Comparison of ENCODE assay signal across 2 cellular contexts in the genomic region with DNA sequence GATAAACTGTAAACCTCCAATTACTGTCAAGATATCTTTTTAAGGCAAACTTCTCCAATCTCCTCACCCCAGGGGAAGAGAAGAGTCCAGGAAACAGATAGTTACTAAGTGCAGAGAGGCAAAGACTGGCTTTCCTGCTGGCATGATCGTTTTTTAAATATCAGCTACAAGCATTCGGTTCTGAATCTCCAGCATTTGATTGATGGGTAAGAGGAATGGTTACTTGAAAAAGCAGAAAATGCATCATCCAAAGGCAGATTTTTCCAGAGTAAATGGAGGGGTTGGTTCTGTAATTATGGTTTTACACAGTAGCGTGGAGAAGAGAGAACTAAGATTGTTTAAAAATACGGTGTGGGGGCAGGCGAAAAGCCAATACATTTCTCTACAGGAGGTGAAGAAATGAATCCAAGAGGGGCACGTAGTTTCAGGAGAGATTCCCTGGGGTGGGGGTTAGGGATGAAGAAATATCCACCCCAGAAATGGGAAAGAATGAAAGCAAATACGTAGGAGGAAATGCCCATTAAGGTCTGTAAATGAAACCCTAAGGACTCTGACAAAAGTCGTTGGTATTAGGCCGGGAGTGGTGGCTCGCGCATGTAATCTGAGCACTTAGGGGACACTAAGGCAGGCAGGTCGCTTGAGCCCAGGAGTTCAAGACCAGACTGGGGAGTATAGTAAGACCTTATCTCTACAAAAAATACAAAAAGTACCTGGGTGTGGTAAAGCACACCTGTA.
TF ChIP-seq lines count a peak whose summit lies in the region.

No MANE protein-coding gene starts in this region.

TF ChIP-seq in HCT116, 20 proteins besides CTCF, POLR2A, EP300 and RAD21 (continued from another document):
- TF ChIP-seq, protein P1, sequence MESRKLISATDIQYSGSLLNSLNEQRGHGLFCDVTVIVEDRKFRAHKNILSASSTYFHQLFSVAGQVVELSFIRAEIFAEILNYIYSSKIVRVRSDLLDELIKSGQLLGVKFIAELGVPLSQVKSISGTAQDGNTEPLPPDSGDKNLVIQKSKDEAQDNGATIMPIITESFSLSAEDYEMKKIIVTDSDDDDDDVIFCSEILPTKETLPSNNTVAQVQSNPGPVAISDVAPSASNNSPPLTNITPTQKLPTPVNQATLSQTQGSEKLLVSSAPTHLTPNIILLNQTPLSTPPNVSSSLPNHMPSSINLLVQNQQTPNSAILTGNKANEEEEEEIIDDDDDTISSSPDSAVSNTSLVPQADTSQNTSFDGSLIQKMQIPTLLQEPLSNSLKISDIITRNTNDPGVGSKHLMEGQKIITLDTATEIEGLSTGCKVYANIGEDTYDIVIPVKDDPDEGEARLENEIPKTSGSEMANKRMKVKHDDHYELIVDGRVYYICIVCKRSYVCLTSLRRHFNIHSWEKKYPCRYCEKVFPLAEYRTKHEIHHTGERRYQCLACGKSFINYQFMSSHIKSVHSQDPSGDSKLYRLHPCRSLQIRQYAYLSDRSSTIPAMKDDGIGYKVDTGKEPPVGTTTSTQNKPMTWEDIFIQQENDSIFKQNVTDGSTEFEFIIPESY (IDR thresholded peaks at IDR 0.05; ENCODE audit: extremely low read depth, insufficient replicate concordance, low read length) = no peak
- TF ChIP-seq JUND (IDR thresholded peaks at IDR 0.05) (no peak), CEBPB (IDR thresholded peaks at IDR 0.05; ENCODE audit: low read depth) (no peak), ELF1 (IDR thresholded peaks at IDR 0.05; ENCODE audit: borderline replicate concordance, low read depth) (no peak), SIN3A (IDR thresholded peaks at IDR 0.05; ENCODE audit: low read depth) (no peak), ZFX (IDR thresholded peaks at IDR 0.05) (no peak), EZH2phosphoT487 (IDR thresholded peaks at IDR 0.05; ENCODE audit: borderline replicate concordance) (no peak), ZNF274 (IDR thresholded peaks at IDR 0.05; ENCODE audit: low read depth, low read length) (no peak), CBX3 (IDR thresholded peaks at IDR 0.05; ENCODE audit: low read depth) (no peak), SP1 (IDR thresholded peaks at IDR 0.05; ENCODE audit: low read depth) (no peak), POLR2AphosphoS5 (IDR thresholded peaks at IDR 0.05; ENCODE audit: low read depth, low read length) (no peak), TCF7L2 (IDR thresholded peaks at IDR 0.05; ENCODE audit: borderline replicate concordance, extremely low read depth, insufficient read depth, insufficient read length) (no peak), YY1 (IDR thresholded peaks at IDR 0.05; ENCODE audit: extremely low read depth, insufficient replicate concordance, low read depth, low read length) (no peak), EZH2 (IDR thresholded peaks at IDR 0.05) (no peak), FOSL1 (IDR thresholded peaks at IDR 0.05; ENCODE audit: low read depth) (no peak)
- TF ChIP-seq, protein P2, sequence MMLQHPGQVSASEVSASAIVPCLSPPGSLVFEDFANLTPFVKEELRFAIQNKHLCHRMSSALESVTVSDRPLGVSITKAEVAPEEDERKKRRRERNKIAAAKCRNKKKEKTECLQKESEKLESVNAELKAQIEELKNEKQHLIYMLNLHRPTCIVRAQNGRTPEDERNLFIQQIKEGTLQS (IDR thresholded peaks at IDR 0.05) = no peak
- TF ChIP-seq, protein P3, sequence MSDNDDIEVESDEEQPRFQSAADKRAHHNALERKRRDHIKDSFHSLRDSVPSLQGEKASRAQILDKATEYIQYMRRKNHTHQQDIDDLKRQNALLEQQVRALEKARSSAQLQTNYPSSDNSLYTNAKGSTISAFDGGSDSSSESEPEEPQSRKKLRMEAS (IDR thresholded peaks at IDR 0.05) = no peak
- TF ChIP-seq, protein P4, sequence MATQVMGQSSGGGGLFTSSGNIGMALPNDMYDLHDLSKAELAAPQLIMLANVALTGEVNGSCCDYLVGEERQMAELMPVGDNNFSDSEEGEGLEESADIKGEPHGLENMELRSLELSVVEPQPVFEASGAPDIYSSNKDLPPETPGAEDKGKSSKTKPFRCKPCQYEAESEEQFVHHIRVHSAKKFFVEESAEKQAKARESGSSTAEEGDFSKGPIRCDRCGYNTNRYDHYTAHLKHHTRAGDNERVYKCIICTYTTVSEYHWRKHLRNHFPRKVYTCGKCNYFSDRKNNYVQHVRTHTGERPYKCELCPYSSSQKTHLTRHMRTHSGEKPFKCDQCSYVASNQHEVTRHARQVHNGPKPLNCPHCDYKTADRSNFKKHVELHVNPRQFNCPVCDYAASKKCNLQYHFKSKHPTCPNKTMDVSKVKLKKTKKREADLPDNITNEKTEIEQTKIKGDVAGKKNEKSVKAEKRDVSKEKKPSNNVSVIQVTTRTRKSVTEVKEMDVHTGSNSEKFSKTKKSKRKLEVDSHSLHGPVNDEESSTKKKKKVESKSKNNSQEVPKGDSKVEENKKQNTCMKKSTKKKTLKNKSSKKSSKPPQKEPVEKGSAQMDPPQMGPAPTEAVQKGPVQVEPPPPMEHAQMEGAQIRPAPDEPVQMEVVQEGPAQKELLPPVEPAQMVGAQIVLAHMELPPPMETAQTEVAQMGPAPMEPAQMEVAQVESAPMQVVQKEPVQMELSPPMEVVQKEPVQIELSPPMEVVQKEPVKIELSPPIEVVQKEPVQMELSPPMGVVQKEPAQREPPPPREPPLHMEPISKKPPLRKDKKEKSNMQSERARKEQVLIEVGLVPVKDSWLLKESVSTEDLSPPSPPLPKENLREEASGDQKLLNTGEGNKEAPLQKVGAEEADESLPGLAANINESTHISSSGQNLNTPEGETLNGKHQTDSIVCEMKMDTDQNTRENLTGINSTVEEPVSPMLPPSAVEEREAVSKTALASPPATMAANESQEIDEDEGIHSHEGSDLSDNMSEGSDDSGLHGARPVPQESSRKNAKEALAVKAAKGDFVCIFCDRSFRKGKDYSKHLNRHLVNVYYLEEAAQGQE (IDR thresholded peaks at IDR 0.05; ENCODE audit: low read depth) = no peak

TF ChIP-seq in K562, 482 proteins besides CTCF, POLR2A, EP300 and RAD21 (continued from another document and continues in another):
- TF ChIP-seq, protein P5, sequence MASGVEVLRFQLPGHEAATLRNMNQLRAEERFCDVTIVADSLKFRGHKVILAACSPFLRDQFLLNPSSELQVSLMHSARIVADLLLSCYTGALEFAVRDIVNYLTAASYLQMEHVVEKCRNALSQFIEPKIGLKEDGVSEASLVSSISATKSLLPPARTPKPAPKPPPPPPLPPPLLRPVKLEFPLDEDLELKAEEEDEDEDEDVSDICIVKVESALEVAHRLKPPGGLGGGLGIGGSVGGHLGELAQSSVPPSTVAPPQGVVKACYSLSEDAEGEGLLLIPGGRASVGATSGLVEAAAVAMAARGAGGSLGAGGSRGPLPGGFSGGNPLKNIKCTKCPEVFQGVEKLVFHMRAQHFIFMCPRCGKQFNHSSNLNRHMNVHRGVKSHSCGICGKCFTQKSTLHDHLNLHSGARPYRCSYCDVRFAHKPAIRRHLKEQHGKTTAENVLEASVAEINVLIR (CRISPR knock-in tag; IDR thresholded peaks at IDR 0.05) = no peak
- no peak for TF ChIP-seq ARNT (IDR thresholded peaks at IDR 0.05)
- TF ChIP-seq, protein P6, sequence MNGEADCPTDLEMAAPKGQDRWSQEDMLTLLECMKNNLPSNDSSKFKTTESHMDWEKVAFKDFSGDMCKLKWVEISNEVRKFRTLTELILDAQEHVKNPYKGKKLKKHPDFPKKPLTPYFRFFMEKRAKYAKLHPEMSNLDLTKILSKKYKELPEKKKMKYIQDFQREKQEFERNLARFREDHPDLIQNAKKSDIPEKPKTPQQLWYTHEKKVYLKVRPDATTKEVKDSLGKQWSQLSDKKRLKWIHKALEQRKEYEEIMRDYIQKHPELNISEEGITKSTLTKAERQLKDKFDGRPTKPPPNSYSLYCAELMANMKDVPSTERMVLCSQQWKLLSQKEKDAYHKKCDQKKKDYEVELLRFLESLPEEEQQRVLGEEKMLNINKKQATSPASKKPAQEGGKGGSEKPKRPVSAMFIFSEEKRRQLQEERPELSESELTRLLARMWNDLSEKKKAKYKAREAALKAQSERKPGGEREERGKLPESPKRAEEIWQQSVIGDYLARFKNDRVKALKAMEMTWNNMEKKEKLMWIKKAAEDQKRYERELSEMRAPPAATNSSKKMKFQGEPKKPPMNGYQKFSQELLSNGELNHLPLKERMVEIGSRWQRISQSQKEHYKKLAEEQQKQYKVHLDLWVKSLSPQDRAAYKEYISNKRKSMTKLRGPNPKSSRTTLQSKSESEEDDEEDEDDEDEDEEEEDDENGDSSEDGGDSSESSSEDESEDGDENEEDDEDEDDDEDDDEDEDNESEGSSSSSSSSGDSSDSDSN (IDR thresholded peaks at IDR 0.05; ENCODE audit: borderline replicate concordance in 1 of 2, low read depth in 2 of 2, low read length in 2 of 2) = no peak
- TF ChIP-seq PHF20 (IDR thresholded peaks at IDR 0.05; ENCODE audit: partially characterized antibody) = peak; percentile 27
- no peak for TF ChIP-seq U2AF2 (optimal IDR thresholded peaks at IDR 0.05; ENCODE audit: low read depth, low read length)
- peak; percentile 72 to 77 for TF ChIP-seq NRF1 (conservative IDR thresholded peaks at IDR 0.05 in 1 of 2, IDR thresholded peaks at IDR 0.05 in 1 of 2)
- TF ChIP-seq, protein P7, sequence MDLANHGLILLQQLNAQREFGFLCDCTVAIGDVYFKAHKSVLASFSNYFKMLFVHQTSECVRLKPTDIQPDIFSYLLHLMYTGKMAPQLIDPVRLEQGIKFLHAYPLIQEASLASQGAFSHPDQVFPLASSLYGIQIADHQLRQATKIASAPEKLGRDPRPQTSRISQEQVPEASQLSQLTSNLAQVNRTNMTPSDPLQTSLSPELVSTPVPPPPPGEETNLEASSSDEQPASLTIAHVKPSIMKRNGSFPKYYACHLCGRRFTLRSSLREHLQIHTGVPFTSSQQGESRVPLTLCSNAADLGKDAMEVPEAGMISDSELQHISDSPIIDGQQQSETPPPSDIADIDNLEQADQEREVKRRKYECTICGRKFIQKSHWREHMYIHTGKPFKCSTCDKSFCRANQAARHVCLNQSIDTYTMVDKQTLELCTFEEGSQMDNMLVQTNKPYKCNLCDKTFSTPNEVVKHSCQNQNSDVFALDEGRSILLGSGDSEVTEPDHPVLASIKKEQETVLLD (IDR thresholded peaks at IDR 0.05) = 0 out of 2 replicates have a peak, but pooled peaks have one; percentile 40
- 0 out of 2 replicates have a peak, but pooled peaks have one; percentile 43 for TF ChIP-seq SMARCE1 (IDR thresholded peaks at IDR 0.05)
- TF ChIP-seq RBM15 (IDR thresholded peaks at IDR 0.05; ENCODE audit: insufficient read depth, low read length) = no peak
- no peak for TF ChIP-seq HMG20A (CRISPR knock-in tag; conservative IDR thresholded peaks at IDR 0.05)
- TF ChIP-seq MYNN (IDR thresholded peaks at IDR 0.05) = no peak
- TF ChIP-seq MYNN (CRISPR knock-in tag; IDR thresholded peaks at IDR 0.05) = no peak
- TF ChIP-seq BCL6 (CRISPR knock-in tag; IDR thresholded peaks at IDR 0.05) = no peak
- TF ChIP-seq U2AF1 (optimal IDR thresholded peaks at IDR 0.05; ENCODE audit: low read depth, low read length) = no peak
- TF ChIP-seq TAF7 (tag; IDR thresholded peaks at IDR 0.05) = no peak
- TF ChIP-seq DACH1 (IDR thresholded peaks at IDR 0.05; ENCODE audit: partially characterized antibody) = no peak
- TF ChIP-seq, protein P8, sequence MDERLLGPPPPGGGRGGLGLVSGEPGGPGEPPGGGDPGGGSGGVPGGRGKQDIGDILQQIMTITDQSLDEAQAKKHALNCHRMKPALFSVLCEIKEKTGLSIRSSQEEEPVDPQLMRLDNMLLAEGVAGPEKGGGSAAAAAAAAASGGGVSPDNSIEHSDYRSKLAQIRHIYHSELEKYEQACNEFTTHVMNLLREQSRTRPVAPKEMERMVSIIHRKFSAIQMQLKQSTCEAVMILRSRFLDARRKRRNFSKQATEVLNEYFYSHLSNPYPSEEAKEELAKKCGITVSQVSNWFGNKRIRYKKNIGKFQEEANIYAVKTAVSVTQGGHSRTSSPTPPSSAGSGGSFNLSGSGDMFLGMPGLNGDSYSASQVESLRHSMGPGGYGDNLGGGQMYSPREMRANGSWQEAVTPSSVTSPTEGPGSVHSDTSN (CRISPR knock-in tag; IDR thresholded peaks at IDR 0.05; ENCODE audit: low read depth) = no peak
- TF ChIP-seq, protein P8 (tag; conservative IDR thresholded peaks at IDR 0.05; ENCODE audit: low read depth) = no peak
- TF ChIP-seq ZNF778 (CRISPR knock-in tag; IDR thresholded peaks at IDR 0.05) = no peak
- TF ChIP-seq, protein P9, sequence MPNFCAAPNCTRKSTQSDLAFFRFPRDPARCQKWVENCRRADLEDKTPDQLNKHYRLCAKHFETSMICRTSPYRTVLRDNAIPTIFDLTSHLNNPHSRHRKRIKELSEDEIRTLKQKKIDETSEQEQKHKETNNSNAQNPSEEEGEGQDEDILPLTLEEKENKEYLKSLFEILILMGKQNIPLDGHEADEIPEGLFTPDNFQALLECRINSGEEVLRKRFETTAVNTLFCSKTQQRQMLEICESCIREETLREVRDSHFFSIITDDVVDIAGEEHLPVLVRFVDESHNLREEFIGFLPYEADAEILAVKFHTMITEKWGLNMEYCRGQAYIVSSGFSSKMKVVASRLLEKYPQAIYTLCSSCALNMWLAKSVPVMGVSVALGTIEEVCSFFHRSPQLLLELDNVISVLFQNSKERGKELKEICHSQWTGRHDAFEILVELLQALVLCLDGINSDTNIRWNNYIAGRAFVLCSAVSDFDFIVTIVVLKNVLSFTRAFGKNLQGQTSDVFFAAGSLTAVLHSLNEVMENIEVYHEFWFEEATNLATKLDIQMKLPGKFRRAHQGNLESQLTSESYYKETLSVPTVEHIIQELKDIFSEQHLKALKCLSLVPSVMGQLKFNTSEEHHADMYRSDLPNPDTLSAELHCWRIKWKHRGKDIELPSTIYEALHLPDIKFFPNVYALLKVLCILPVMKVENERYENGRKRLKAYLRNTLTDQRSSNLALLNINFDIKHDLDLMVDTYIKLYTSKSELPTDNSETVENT (CRISPR knock-in tag; IDR thresholded peaks at IDR 0.05) = no peak
- TF ChIP-seq MEIS2 (IDR thresholded peaks at IDR 0.05; ENCODE audit: partially characterized antibody) = no peak
- TF ChIP-seq NFRKB (IDR thresholded peaks at IDR 0.05; ENCODE audit: low read depth) = no peak; the same call in 1 of the 2 replicates
- TF ChIP-seq, protein P10, sequence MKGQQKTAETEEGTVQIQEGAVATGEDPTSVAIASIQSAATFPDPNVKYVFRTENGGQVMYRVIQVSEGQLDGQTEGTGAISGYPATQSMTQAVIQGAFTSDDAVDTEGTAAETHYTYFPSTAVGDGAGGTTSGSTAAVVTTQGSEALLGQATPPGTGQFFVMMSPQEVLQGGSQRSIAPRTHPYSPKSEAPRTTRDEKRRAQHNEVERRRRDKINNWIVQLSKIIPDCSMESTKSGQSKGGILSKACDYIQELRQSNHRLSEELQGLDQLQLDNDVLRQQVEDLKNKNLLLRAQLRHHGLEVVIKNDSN (CRISPR knock-in tag; IDR thresholded peaks at IDR 0.05) = no peak
- no peak for TF ChIP-seq HNRNPK (IDR thresholded peaks at IDR 0.05; ENCODE audit: low read depth, low read length, poor library complexity, severe bottlenecking)
- TF ChIP-seq SNIP1 (IDR thresholded peaks at IDR 0.05; ENCODE audit: low read depth) = no peak
- TF ChIP-seq KDM4B (IDR thresholded peaks at IDR 0.05; ENCODE audit: borderline replicate concordance in 2 of 2, low read depth in 1 of 2) = no peak
- TF ChIP-seq SMARCA5 (IDR thresholded peaks at IDR 0.05) = no peak
